In genomic region chr21:42171091-42172053, GRCh38 we compare ENCODE assay signal across 10 cellular contexts. TPM values are rescaled to one million over a fixed set of nuclear protein-coding genes. Genes with fewer than 3 reads are reported as not detected.
DNase-seq lines count a peak whose midpoint lies in the region; ATAC-seq and TF ChIP-seq lines count a peak whose summit lies in the region.
"Had no signal": no experiment of that assay in that cellular context is flagged by ENCODE, and none has a peak within 500 bp of the region (broad histone marks: within the 10 kb centered on the region; RNA-seq: fewer than 3 reads in every experiment).

No MANE protein-coding gene starts in this region.

- no peak for TF ChIP-seq CTCF in CD4-positive, alpha-beta T cell (IDR thresholded peaks at IDR 0.05)

- no peak overlapping the region for H3K4me3 Mint-ChIP-seq in CD4-positive, alpha-beta T cell
- H3K4me3 Mint-ChIP-seq: activated naive CD8-positive, alpha-beta T cell treated with anti-CD3 and anti-CD28 coated beads, Interleukin-2, amount 10 ng/mL, durations not matched to agents 7 days and 5 days had no signal

- no peak for ATAC-seq in CD4-positive, alpha-beta T cell (ENCODE audit: poor library complexity)

- no peak overlapping the region for H3K27ac Mint-ChIP-seq in CD4-positive, alpha-beta T cell
- H3K27ac Mint-ChIP-seq: activated naive CD8-positive, alpha-beta T cell treated with anti-CD3 and anti-CD28 coated beads, Interleukin-2, amount 10 ng/mL, durations not matched to agents 7 days and 5 days had no signal

- POLR2A ChIA-PET in CD4-positive, alpha-beta T cell (lab: Charles Lee): interaction anchor here (0.6 kb wide), 1 partner anchor 237 kb away, joined by 3 read pairs; no protein-coding TSS in a partner anchor

- peak; percentile 29 for DNase-seq in HT-29 (ENCODE audit: low spot score)
- peak in 36 of 56 donors; percentile 22 to 89 (median 61) for DNase-seq in amygdala (lab: John Stamatoyannopoulos, UW)
- DNase-seq in hippocampal formation (lab: John Stamatoyannopoulos, UW): peak; percentile 69 to 86
- DNase-seq in substantia nigra (lab: John Stamatoyannopoulos, UW): peak in 37 of 49 donors; percentile 20 to 79 (median 54)
- no peak for DNase-seq in stimulated activated naive CD4-positive, alpha-beta T cell treated with Interleukin-2 at 50 U/mL for 16 hours (lab: John Stamatoyannopoulos, UW)
- DNase-seq in GOT3 (lab: John Stamatoyannopoulos, UW): no peak
- no peak for DNase-seq in CD4-positive, alpha-beta T cell
- DNase-seq: activated naive CD8-positive, alpha-beta T cell treated with anti-CD3 and anti-CD28 coated beads, Interleukin-2, amount 10 ng/mL, durations not matched to agents 7 days and 5 days; erythroblast; IMR-90 had no signal

- H3K27me3 Mint-ChIP-seq in CD4-positive, alpha-beta T cell: no peaks in the 10 kb centered on the region

- intact Hi-C loops in CD4-positive, alpha-beta T cell (cut with DNase I, micrococcal nuclease): no loop called here

- no peaks in the 10 kb centered on the region for H3K36me3 Mint-ChIP-seq in CD4-positive, alpha-beta T cell (ENCODE audit: low read depth)
- H3K36me3 Mint-ChIP-seq: activated naive CD8-positive, alpha-beta T cell treated with anti-CD3 and anti-CD28 coated beads, Interleukin-2, amount 10 ng/mL, durations not matched to agents 7 days and 5 days had no signal

- H3K9me3 ChIP-seq in CD4-positive, alpha-beta T cell (ENCODE audit: control insufficient read depth, low read length): no peaks in the 10 kb centered on the region

- CTCF ChIA-PET in CD4-positive, alpha-beta T cell (lab: Charles Lee): interaction anchor here (1.7 kb wide), 1 partner anchor 87 kb away, joined by 8 read pairs; no protein-coding TSS in a partner anchor

- H3K4me1 Mint-ChIP-seq in CD4-positive, alpha-beta T cell (ENCODE audit: low read depth): peaks cover 5% of the 10 kb centered on the region

- H3K27ac ChIP-seq in substantia nigra (ENCODE audit: low read depth, low read length, poor library complexity, severe bottlenecking): peak overlapping the region; percentile 89
- no peak overlapping the region for H3K27ac ChIP-seq in CD4-positive, alpha-beta T cell (ENCODE audit: low read depth, low read length)

- no peaks in the 10 kb centered on the region for H3K9me3 Mint-ChIP-seq in CD4-positive, alpha-beta T cell
- H3K9me3 Mint-ChIP-seq: activated naive CD8-positive, alpha-beta T cell treated with anti-CD3 and anti-CD28 coated beads, Interleukin-2, amount 10 ng/mL, durations not matched to agents 7 days and 5 days had no signal

- no peaks in the 10 kb centered on the region for H3K27me3 ChIP-seq in CD4-positive, alpha-beta T cell (ENCODE audit: control insufficient read depth, insufficient read depth, low read length)

RNA-seq across cellular contexts. Expression of gene ABCG1, which starts 47.6 kb away (rescaled TPM):
- total RNA-seq in HT-29 (2014; rRNA removed; shearing (Covaris generic)): 2.6 and 5.7 TPM in 2 replicates
- total RNA-seq in CD4-positive, alpha-beta T cell: 100 to 1,000 TPM; 109 to 116 TPM

Comparison
In these comparisons a context has a peak if more than half of its experiments do, and no peak if none do; other contexts are left out.
1. DNase-seq: peak in HT-29 (single experiment), amygdala (36 of 56), hippocampal formation (2 of 2) and substantia nigra (37 of 49); none in stimulated activated naive CD4-positive, alpha-beta T cell treated with Interleukin-2 at 50 U/mL for 16 hours (single experiment), GOT3 (single experiment) and CD4-positive, alpha-beta T cell (0 of 10).
2. RNA of gene ABCG1, which starts 47.6 kb away (total RNA-seq): 109 to 116 TPM in CD4-positive, alpha-beta T cell; 2.6 to 5.7 TPM in HT-29; every median in the first group is over 10 times any median in the second.